ENCODE assay signal across 1 cellular context in the genomic region with DNA sequence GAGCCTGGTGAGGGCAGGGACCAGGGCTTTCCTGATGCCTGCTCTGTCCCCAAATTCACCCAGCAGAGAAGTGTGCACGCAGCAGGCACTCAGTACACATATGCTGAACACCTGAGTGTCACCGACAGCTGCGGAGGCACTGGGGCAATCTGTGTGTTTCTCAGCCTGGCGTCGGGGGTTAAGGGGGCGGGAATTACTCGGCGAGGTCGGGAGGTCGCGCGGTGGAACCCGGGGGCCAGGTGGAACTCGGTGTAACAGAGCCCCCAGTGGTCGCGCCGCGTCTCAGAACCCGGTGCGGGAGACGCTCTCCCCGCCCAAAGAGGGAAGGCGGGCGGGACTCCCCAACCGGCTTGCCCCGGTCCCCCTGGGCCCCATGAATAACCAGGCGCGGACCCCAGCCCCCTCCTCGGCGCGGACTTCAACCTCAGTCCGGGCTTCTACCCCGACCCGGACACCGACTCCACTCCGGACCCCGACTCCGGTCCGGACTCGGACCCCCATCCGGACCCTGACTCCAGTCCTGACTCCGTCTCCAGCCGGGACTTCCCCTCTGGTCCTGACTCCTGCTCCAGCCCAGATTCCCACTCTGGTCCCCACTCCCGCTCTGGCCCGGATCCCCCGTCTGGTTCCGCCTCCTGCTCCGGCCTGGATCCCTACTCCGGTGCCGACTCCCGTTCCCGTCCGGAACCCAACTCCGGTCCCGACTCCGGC.
TF ChIP-seq lines count a peak whose summit lies in the region.

A gene with protein sequence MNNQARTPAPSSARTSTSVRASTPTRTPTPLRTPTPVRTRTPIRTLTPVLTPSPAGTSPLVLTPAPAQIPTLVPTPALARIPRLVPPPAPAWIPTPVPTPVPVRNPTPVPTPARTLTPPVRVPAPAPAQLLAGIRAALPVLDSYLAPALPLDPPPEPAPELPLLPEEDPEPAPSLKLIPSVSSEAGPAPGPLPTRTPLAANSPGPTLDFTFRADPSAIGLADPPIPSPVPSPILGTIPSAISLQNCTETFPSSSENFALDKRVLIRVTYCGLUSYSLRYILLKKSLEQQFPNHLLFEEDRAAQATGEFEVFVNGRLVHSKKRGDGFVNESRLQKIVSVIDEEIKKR (plus strand): TSS at position 300 of the 711 bp plus-strand sequence. CDS start 74 bp downstream, at position 374.

TF ChIP-seq in H1, 55 proteins besides CTCF, POLR2A, EP300 and RAD21 (continued from another document):
- TF ChIP-seq SIRT6 (IDR thresholded peaks at IDR 0.05; ENCODE audit: low read length), result no peak
- no peak for TF ChIP-seq NRF1 (IDR thresholded peaks at IDR 0.05; ENCODE audit: low read depth, low read length)
- TF ChIP-seq HDAC2 (IDR thresholded peaks at IDR 0.05; ENCODE audit: borderline replicate concordance in 1 of 2, low read depth in 2 of 2, low read length in 2 of 2), result peak in 1 of 2 experiments; percentile 65; a peak in 2 of 4 replicates
- peak; percentile 71 for TF ChIP-seq RBBP5 (IDR thresholded peaks at IDR 0.05; ENCODE audit: borderline replicate concordance, low read depth, low read length)
